37 cellular contexts compared by ENCODE assay signal in the genomic region with DNA sequence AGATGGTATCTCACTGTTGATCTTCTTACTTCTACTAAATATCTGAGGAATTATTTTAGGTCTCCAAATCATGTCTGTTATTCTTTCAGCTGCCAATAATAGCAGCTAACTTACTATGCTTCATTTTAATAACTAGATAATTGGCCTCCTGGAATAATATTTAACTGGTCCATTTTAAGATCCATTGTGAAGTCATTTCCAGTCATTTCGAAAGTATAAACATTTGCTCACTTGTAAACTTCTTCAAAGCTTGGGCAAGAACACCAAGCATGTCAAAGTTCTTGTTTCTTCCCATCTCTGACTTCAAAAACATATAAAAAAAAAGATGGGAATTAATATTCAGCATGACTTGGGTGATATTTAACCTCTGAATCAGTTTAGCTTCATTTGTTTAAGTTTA.
"Had no signal": no experiment of that assay in that cellular context is flagged by ENCODE, and none has a peak within 500 bp of the region (broad histone marks: within the 10 kb centered on the region; RNA-seq: fewer than 3 reads in every experiment).

No MANE protein-coding gene starts in this region.

- H3K4me3 ChIP-seq: adrenal gland, ascending aorta, breast epithelium, cardiac muscle cell, coronary artery, dorsolateral prefrontal cortex, esophagus muscularis mucosa, gastrocnemius medialis, heart left ventricle had no signal

- H3K27me3 ChIP-seq: adrenal gland, ascending aorta, breast epithelium, cardiac muscle cell, dorsolateral prefrontal cortex, esophagus muscularis mucosa, foreskin keratinocyte, gastrocnemius medialis, heart left ventricle had no signal

- H3K36me3 ChIP-seq: adrenal gland, ascending aorta, breast epithelium, cardiac muscle cell, esophagus muscularis mucosa, gastrocnemius medialis, heart left ventricle had no signal

- H3K4me1 Mint-ChIP-seq: activated CD4-positive, alpha-beta T cell treated with anti-CD3 and anti-CD28 coated beads for 36 hours; activated CD4-positive, alpha-beta T cell treated with anti-CD3 and anti-CD28 coated beads, Interleukin-2, amount 10 ng/mL, durations not matched to agents 24 days and 14 days; activated CD8-positive, alpha-beta memory T cell treated with anti-CD3 and anti-CD28 coated beads, Interleukin-2, amount 10 ng/mL, durations not matched to agents 7 days and 5 days; activated naive CD4-positive, alpha-beta T cell treated with anti-CD3 and anti-CD28 coated beads, Interleukin-2, amount 50 U/mL, for 24 hours; activated naive CD8-positive, alpha-beta T cell treated with anti-CD3 and anti-CD28 coated beads for 36 hours; activated naive CD8-positive, alpha-beta T cell treated with anti-CD3 and anti-CD28 coated beads, Interleukin-2, amount 50 U/mL, for 24 hours; brain had no signal

- H3K4me3 Mint-ChIP-seq: activated CD4-positive, alpha-beta memory T cell treated with anti-CD3 and anti-CD28 coated beads for 36 hours; activated CD4-positive, alpha-beta T cell treated with anti-CD3 and anti-CD28 coated beads for 36 hours; activated CD4-positive, alpha-beta T cell treated with anti-CD3 and anti-CD28 coated beads, Interleukin-2, amount 10 ng/mL, durations not matched to agents 24 days and 14 days; activated CD8-positive, alpha-beta memory T cell treated with anti-CD3 and anti-CD28 coated beads, Interleukin-2, amount 10 ng/mL, durations not matched to agents 7 days and 5 days; activated CD8-positive, alpha-beta T cell treated with anti-CD3 and anti-CD28 coated beads, Interleukin-2, amount 10 ng/mL, durations not matched to agents 7 days and 5 days; activated naive CD4-positive, alpha-beta T cell treated with anti-CD3 and anti-CD28 coated beads for 36 hours; activated naive CD4-positive, alpha-beta T cell treated with anti-CD3 and anti-CD28 coated beads, Interleukin-2, amount 50 U/mL, for 24 hours; activated naive CD8-positive, alpha-beta T cell treated with anti-CD3 and anti-CD28 coated beads for 36 hours; activated naive CD8-positive, alpha-beta T cell treated with anti-CD3 and anti-CD28 coated beads, Interleukin-2, amount 50 U/mL, for 24 hours; activated T-helper 1 cell treated with anti-CD3 and anti-CD28 coated beads, Interleukin-12 subunit alpha, Interleukin-12 subunit beta, Interleukin-2, Interleukin-4 antibody, amounts not matched to agents 30 ng/mL and 10 ng/mL and 1 ng/mL, durations not matched to agents 14 hours and 24 hours and 36 hours; brain; dendritic cell treated with granulocyte-macrophage colony-stimulating factor and Interleukin-4, amounts not matched to agents 40 ng/mL and 50 ng/mL, for 4 days; effector memory CD8-positive, alpha-beta T cell had no signal

- H3K27ac Mint-ChIP-seq: activated CD4-positive, alpha-beta memory T cell treated with anti-CD3 and anti-CD28 coated beads for 36 hours; activated CD4-positive, alpha-beta T cell treated with anti-CD3 and anti-CD28 coated beads for 36 hours; activated CD4-positive, alpha-beta T cell treated with anti-CD3 and anti-CD28 coated beads, Interleukin-2, amount 10 ng/mL, durations not matched to agents 24 days and 14 days; activated CD8-positive, alpha-beta memory T cell treated with anti-CD3 and anti-CD28 coated beads, Interleukin-2, amount 10 ng/mL, durations not matched to agents 7 days and 5 days; activated CD8-positive, alpha-beta T cell treated with anti-CD3 and anti-CD28 coated beads, Interleukin-2, amount 10 ng/mL, durations not matched to agents 7 days and 5 days; activated naive CD4-positive, alpha-beta T cell treated with anti-CD3 and anti-CD28 coated beads for 36 hours; activated naive CD4-positive, alpha-beta T cell treated with anti-CD3 and anti-CD28 coated beads, Interleukin-2, amount 50 U/mL, for 24 hours; activated naive CD8-positive, alpha-beta T cell treated with anti-CD3 and anti-CD28 coated beads for 36 hours; activated naive CD8-positive, alpha-beta T cell treated with anti-CD3 and anti-CD28 coated beads, Interleukin-2, amount 50 U/mL, for 24 hours; activated T-helper 1 cell treated with anti-CD3 and anti-CD28 coated beads, Interleukin-12 subunit alpha, Interleukin-12 subunit beta, Interleukin-2, Interleukin-4 antibody, amounts not matched to agents 30 ng/mL and 10 ng/mL and 1 ng/mL, durations not matched to agents 14 hours and 24 hours and 36 hours; activated T-helper 2 cell treated with anti-CD3 and anti-CD28 coated beads, Interferon-gamma antibody, Interleukin-2, Interleukin-4, amounts not matched to agents 10 μg/mL and 5 μg/mL and 100 μg/mL, durations not matched to agents 14 hours and 24 hours and 36 hours; brain; dendritic cell treated with granulocyte-macrophage colony-stimulating factor and Interleukin-4, amounts not matched to agents 40 ng/mL and 50 ng/mL, for 4 days; effector memory CD8-positive, alpha-beta T cell had no signal

- H3K27ac ChIP-seq: adrenal gland, ascending aorta, breast epithelium, cardiac muscle cell, coronary artery, dorsolateral prefrontal cortex, esophagus muscularis mucosa, foreskin keratinocyte, gastrocnemius medialis, heart left ventricle had no signal

- DNase-seq: activated CD4-positive, alpha-beta memory T cell treated with anti-CD3 and anti-CD28 coated beads for 36 hours; activated CD4-positive, alpha-beta T cell treated with anti-CD3 and anti-CD28 coated beads for 36 hours; activated CD4-positive, alpha-beta T cell treated with anti-CD3 and anti-CD28 coated beads, Interleukin-2, amount 10 ng/mL, durations not matched to agents 24 days and 14 days; activated CD4-positive, CD25-positive, alpha-beta regulatory T cell; activated CD4-positive, CD25-positive, alpha-beta regulatory T cell treated with anti-CD3 and anti-CD28 coated beads, Interleukin-2, amount 50 U/mL, for 72 hours; activated CD8-positive, alpha-beta memory T cell treated with anti-CD3 and anti-CD28 coated beads, Interleukin-2, amount 10 ng/mL, durations not matched to agents 7 days and 5 days; activated CD8-positive, alpha-beta memory T cell treated with anti-CD3 and anti-CD28 coated beads, Interleukin-2, amount 50 U/mL, for 4 hours; activated CD8-positive, alpha-beta T cell treated with anti-CD3 and anti-CD28 coated beads, Interleukin-2, amount 10 ng/mL, durations not matched to agents 7 days and 5 days; activated effector memory CD4-positive, alpha-beta T cell treated with anti-CD3 and anti-CD28 coated beads, Interleukin-2, amount 50 U/mL, for 16 hours; activated naive CD4-positive, alpha-beta T cell treated with anti-CD3 and anti-CD28 coated beads for 36 hours; activated naive CD8-positive, alpha-beta T cell treated with anti-CD3 and anti-CD28 coated beads for 36 hours; activated naive CD8-positive, alpha-beta T cell treated with anti-CD3 and anti-CD28 coated beads, Interleukin-2, amount 50 U/mL, for 24 hours; activated T-cell treated with anti-CD3 and anti-CD28 coated beads, Interleukin-2, amount 50 U/mL, for 1 hour; activated T-cell treated with anti-CD3 and anti-CD28 coated beads, Interleukin-2, amount 50 U/mL, for 48 hours; adrenal gland; amygdala; central memory CD4-positive, alpha-beta T cell; cerebellar nuclear complex; dorsolateral prefrontal cortex; effector CD4-positive, alpha-beta T cell; effector memory CD8-positive, alpha-beta T cell; erythroblast; foreskin keratinocyte; gastrocnemius medialis; glutamatergic neuron; heart left ventricle; T-helper 2 cell had no signal

- H3K9me3 Mint-ChIP-seq: activated CD4-positive, alpha-beta memory T cell treated with anti-CD3 and anti-CD28 coated beads for 36 hours; activated naive CD4-positive, alpha-beta T cell treated with anti-CD3 and anti-CD28 coated beads for 36 hours; activated naive CD8-positive, alpha-beta T cell treated with anti-CD3 and anti-CD28 coated beads, Interleukin-2, amount 50 U/mL, for 24 hours; activated T-helper 1 cell treated with anti-CD3 and anti-CD28 coated beads, Interleukin-12 subunit alpha, Interleukin-12 subunit beta, Interleukin-2, Interleukin-4 antibody, amounts not matched to agents 30 ng/mL and 10 ng/mL and 1 ng/mL, durations not matched to agents 14 hours and 24 hours and 36 hours; brain; effector memory CD8-positive, alpha-beta T cell had no signal

- H3K36me3 Mint-ChIP-seq: activated CD4-positive, alpha-beta memory T cell treated with anti-CD3 and anti-CD28 coated beads for 36 hours; activated CD8-positive, alpha-beta memory T cell treated with anti-CD3 and anti-CD28 coated beads, Interleukin-2, amount 10 ng/mL, durations not matched to agents 7 days and 5 days; activated naive CD4-positive, alpha-beta T cell treated with anti-CD3 and anti-CD28 coated beads, Interleukin-2, amount 50 U/mL, for 24 hours; activated naive CD8-positive, alpha-beta T cell treated with anti-CD3 and anti-CD28 coated beads for 36 hours; brain had no signal

- H3K4me1 ChIP-seq: adrenal gland, ascending aorta, breast epithelium, esophagus muscularis mucosa, foreskin keratinocyte, gastrocnemius medialis, heart left ventricle had no signal

- ATAC-seq: activated CD4-positive, alpha-beta T cell treated with anti-CD3 and anti-CD28 coated beads for 36 hours; activated CD8-positive, alpha-beta memory T cell treated with anti-CD3 and anti-CD28 coated beads, Interleukin-2, amount 10 ng/mL, durations not matched to agents 7 days and 5 days; activated CD8-positive, alpha-beta T cell treated with anti-CD3 and anti-CD28 coated beads, Interleukin-2, amount 10 ng/mL, durations not matched to agents 7 days and 5 days; activated naive CD8-positive, alpha-beta T cell treated with anti-CD3 and anti-CD28 coated beads, Interleukin-2, amount 50 U/mL, for 24 hours; effector memory CD8-positive, alpha-beta T cell; foreskin keratinocyte; gastrocnemius medialis; heart left ventricle had no signal

- H3K27me3 Mint-ChIP-seq: activated CD4-positive, alpha-beta T cell treated with anti-CD3 and anti-CD28 coated beads, Interleukin-2, amount 10 ng/mL, durations not matched to agents 24 days and 14 days; activated CD8-positive, alpha-beta memory T cell treated with anti-CD3 and anti-CD28 coated beads, Interleukin-2, amount 10 ng/mL, durations not matched to agents 7 days and 5 days; activated naive CD8-positive, alpha-beta T cell treated with anti-CD3 and anti-CD28 coated beads, Interleukin-2, amount 50 U/mL, for 24 hours; brain; dendritic cell treated with granulocyte-macrophage colony-stimulating factor and Interleukin-4, amounts not matched to agents 40 ng/mL and 50 ng/mL, for 4 days; effector memory CD8-positive, alpha-beta T cell had no signal

- H3K9me3 ChIP-seq: adrenal gland, ascending aorta, breast epithelium, gastrocnemius medialis had no signal
